In the genomic region with DNA sequence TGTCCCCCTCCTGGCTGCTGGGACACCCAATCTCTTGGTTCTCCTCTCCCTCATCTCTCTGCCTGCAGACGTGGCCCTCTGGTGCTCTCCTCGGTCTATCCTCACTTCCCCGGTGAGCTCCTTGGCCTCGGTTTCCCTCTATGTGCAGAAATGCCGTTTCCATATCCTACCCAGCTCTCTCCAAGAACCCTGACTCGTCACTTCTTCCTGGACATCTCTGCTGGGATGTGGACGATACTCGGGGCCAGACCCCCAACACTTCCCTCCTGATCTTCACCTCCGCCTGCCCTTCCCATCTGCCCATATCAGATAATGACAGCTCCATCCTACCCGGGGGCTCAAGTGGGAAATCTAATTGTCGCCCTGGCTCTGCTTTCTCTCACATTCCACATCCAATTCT, we compare ENCODE assay signal across 22 cellular contexts. TPM values are rescaled to one million over a fixed set of nuclear protein-coding genes. Genes with fewer than 3 reads are reported as not detected.
A peak's percentile ranks its signal among the peaks of the same experiment; 100 is the strongest.
DNase-seq lines count a peak whose midpoint lies in the region; ATAC-seq, FAIRE-seq and TF ChIP-seq lines count a peak whose summit lies in the region.
"Had no signal": no experiment of that assay in that cellular context is flagged by ENCODE, and none has a peak within 500 bp of the region (broad histone marks: within the 10 kb centered on the region; RNA-seq: fewer than 3 reads in every experiment).

No MANE protein-coding gene starts in this region.

- TF ChIP-seq POLR2A in HepG2 (IDR thresholded peaks at IDR 0.05; ENCODE audit: insufficient read depth in 1 of 2, low read depth in 2 of 2, low read length in 2 of 2) (no peak), right lobe of liver (IDR thresholded peaks at IDR 0.05) (no peak), esophagus squamous epithelium (IDR thresholded peaks at IDR 0.05) (no peak)

- H4K20me1 ChIP-seq in HepG2 (ENCODE audit: insufficient read depth, low read length), result 0 out of 2 replicates have a peak, but pooled peaks cover 5% of the 10 kb centered on the region

- no peak for TF ChIP-seq RAD21 in HepG2 (CRISPR knock-in tag; IDR thresholded peaks at IDR 0.05)

- intact Hi-C loops in HepG2 (cut with micrococcal nuclease; ENCODE audit: unreplicated experiment) (loop anchor here (5.0 kb wide), 1 partner anchor 85 kb away; no protein-coding TSS in a partner anchor), right lobe of liver (cut with DNase I) (loop anchor here (5.0 kb wide), 1 partner anchor 85 kb away; no protein-coding TSS in a partner anchor), esophagus squamous epithelium (cut with DNase I) (no loop called here), tibial artery (cut with DNase I; ENCODE audit: low total_unique reads) (no loop called here)

- no peak overlapping the region for H3K4me2 ChIP-seq in HepG2 (ENCODE audit: low read depth, low read length)
- H3K4me2 ChIP-seq: BLaER1 treated with 17β-estradiol and CSF1 and Interleukin-3, amounts not matched to agents 10 nM and 100 nM had no signal

- no peak overlapping the region for H3K27ac ChIP-seq in HepG2 (ENCODE audit: extremely low read length, insufficient read depth, low read length)
- H3K27ac ChIP-seq in right lobe of liver, result no peak overlapping the region
- H3K27ac ChIP-seq in esophagus squamous epithelium, result peak overlapping the region; percentile 83 to 91 (median 88)
- H3K27ac ChIP-seq in tibial artery, result peak overlapping the region; percentile 78 to 86
- H3K27ac ChIP-seq: BLaER1 treated with 17β-estradiol and CSF1 and Interleukin-3, amounts not matched to agents 10 nM and 100 nM; HL-60; SK-N-MC had no signal

- in situ Hi-C loops in HepG2 (cut with HindIII; ENCODE audit: extremely low pct_ligation_motif_present, low pct_unique_long_range_greater_than_20kb), result loop anchor here (5.0 kb wide), 2 partner anchors 60 to 90 kb away; no protein-coding TSS in a partner anchor

- H3K9ac ChIP-seq in HepG2 (ENCODE audit: insufficient read depth, low read depth, low read length), result no peak overlapping the region

- no peak overlapping the region for H2AFZ ChIP-seq in HepG2 (ENCODE audit: low read length)

- ATAC-seq in HepG2 (no peak), right lobe of liver (no peak), GM21528 (IDR thresholded peaks at IDR 0.05; ENCODE audit: low FRiP score, unreplicated experiment) (no peak), GM21390 (IDR thresholded peaks at IDR 0.05; ENCODE audit: unreplicated experiment) (no peak)
- ATAC-seq: GM12878 had no signal

- H3K4me1 ChIP-seq in HepG2 (ENCODE audit: insufficient read depth, low read length), result peaks cover 10% of the 10 kb centered on the region; the same call in 1 of the 2 replicates
- peaks cover 0 to 3% (median 2%) of the 10 kb centered on the region in 4 donors for H3K4me1 ChIP-seq in right lobe of liver
- peaks cover 13 to 48% (median 17%) of the 10 kb centered on the region in 3 donors for H3K4me1 ChIP-seq in esophagus squamous epithelium
- H3K4me1 ChIP-seq in tibial artery, result peaks cover 0 to 30% (median 16%) of the 10 kb centered on the region in 4 donors

- no peak for FAIRE-seq in HepG2 (lab: Jason Lieb, UNC)
- FAIRE-seq: A204.1, GM12878, GM18507, H54, HTR-8/SVneo had no signal

- TF ChIP-seq CTCF in HepG2 (CRISPR knock-in tag; IDR thresholded peaks at IDR 0.05), result no peak
- TF ChIP-seq CTCF in right lobe of liver (IDR thresholded peaks at IDR 0.05), result no peak
- TF ChIP-seq CTCF in esophagus squamous epithelium (IDR thresholded peaks at IDR 0.05), result no peak
- no peak for TF ChIP-seq CTCF in tibial artery (IDR thresholded peaks at IDR 0.05)

- H3K36me3 ChIP-seq in HepG2 (replicated peaks in 1 of 2; ENCODE audit: control insufficient read depth in 1 of 2, insufficient read depth in 2 of 2, low read length in 2 of 2) (peaks cover 12 to 39% of the 10 kb centered on the region in 2 experiments), right lobe of liver (peaks cover 0 to 39% (median 11%) of the 10 kb centered on the region in 4 donors), esophagus squamous epithelium (peaks cover 27 to 90% (median 29%) of the 10 kb centered on the region in 3 donors), tibial artery (peaks cover 37 to 76% (median 52%) of the 10 kb centered on the region in 3 donors)

- H3K27me3 ChIP-seq in HepG2 (ENCODE audit: control insufficient read depth in 1 of 2, insufficient read depth in 2 of 2, low read length in 2 of 2) (no peaks in the 10 kb centered on the region), right lobe of liver (no peaks in the 10 kb centered on the region), esophagus squamous epithelium (no peaks in the 10 kb centered on the region), tibial artery (no peaks in the 10 kb centered on the region)
- H3K27me3 ChIP-seq: BLaER1 treated with 17β-estradiol and CSF1 and Interleukin-3, amounts not matched to agents 10 nM and 100 nM had no signal

- TF ChIP-seq EP300 in HepG2 (IDR thresholded peaks at IDR 0.05; ENCODE audit: low read depth in 2 of 2, low read length in 2 of 2) (no peak), HepG2 (CRISPR knock-in tag; IDR thresholded peaks at IDR 0.05; ENCODE audit: borderline replicate concordance) (no peak)

- H3K4me3 ChIP-seq in HepG2 (replicated peaks in 1 of 3; ENCODE audit: insufficient read depth in 1 of 3, low read depth in 2 of 3, low read length in 3 of 3) (no peak overlapping the region), right lobe of liver (no peak overlapping the region), esophagus squamous epithelium (no peak overlapping the region), tibial artery (no peak overlapping the region)
- H3K4me3 ChIP-seq: BLaER1 treated with 17β-estradiol and CSF1 and Interleukin-3, amounts not matched to agents 10 nM and 100 nM; GM12878; SK-N-MC had no signal

- 94% methylated on average over 11 of the region's 11 CpGs for WGBS in HepG2 (ENCODE audit: low lambda C conversion rate)
- 79% methylated on average over 9 of the region's 11 CpGs for WGBS in right lobe of liver (ENCODE audit: insufficient coverage, low coverage, low lambda C conversion rate, missing lambda C conversion rate)
- WGBS in esophagus squamous epithelium, 2 donors, result 82 to 89% methylated on average over 11 of the region's 11 CpGs

- BruUV-seq in HepG2 (replicated peaks; lab: Mats Ljungman, UMichigan), result no TSS peak

- H3K9me3 ChIP-seq in HepG2 (ENCODE audit: low read length) (no peaks in the 10 kb centered on the region), right lobe of liver (no peaks in the 10 kb centered on the region), esophagus squamous epithelium (no peaks in the 10 kb centered on the region), tibial artery (no peaks in the 10 kb centered on the region)
- H3K9me3 ChIP-seq: BLaER1 treated with 17β-estradiol and CSF1 and Interleukin-3, amounts not matched to agents 10 nM and 100 nM had no signal

- CTCF ChIA-PET in HepG2 (lab: Yijun Ruan, JAX; ENCODE audit: low intra/inter-chr PET ratio, low total read pairs), result no interaction called here

- POLR2A ChIA-PET in HepG2 (lab: Yijun Ruan, JAX), result no interaction called here

- DNase-seq in HepG2 (ENCODE audit: low spot score) (no peak), right lobe of liver (no peak), SK-N-DZ (ENCODE audit: low spot score) (peak; percentile 45), esophagus squamous epithelium (lab: John Stamatoyannopoulos, UW) (no peak), tibial artery (no peak), NCI-H524 (lab: John Stamatoyannopoulos, UW) (no peak)
- DNase-seq: GDM1, MV-4-11, NCI-H1417 treated with DMSO at 0.1 percent for 48 hours, NCI-H1930, NCI-H2171, NCI-H446 had no signal

- H3K79me2 ChIP-seq in HepG2 (ENCODE audit: insufficient read depth, low read length), result no peaks in the 10 kb centered on the region

RNA-seq across cellular contexts. Expression of a gene that starts 7.9 kb away (rescaled TPM):
- 86.1 and 94.9 TPM in 2 replicates for total RNA-seq in HepG2 (2016; rRNA removed; fragmentation: Illumina TruSeq; extraction: Trizol)
- 77.4 and 107 TPM in 2 replicates for total RNA-seq in HepG2 (2016; cell fraction: cytosol; rRNA removed; fragmentation: Illumina TruSeq; extraction: Trizol; ENCODE audit: low read depth)
- total RNA-seq in HepG2 (2016; cell fraction: insoluble cytoplasmic fraction; rRNA removed; fragmentation: Illumina TruSeq; extraction: Trizol), result 86.7 and 87.8 TPM in 2 replicates
- total RNA-seq in HepG2 (2016; cell fraction: membrane; rRNA removed; fragmentation: Illumina TruSeq; extraction: Trizol), result 72.8 and 102 TPM in 2 replicates
- 32.5 and 36.8 TPM in 2 replicates for total RNA-seq in HepG2 (2016; cell fraction: nucleus; rRNA removed; fragmentation: Illumina TruSeq; extraction: Trizol)
- 45.2 and 45.3 TPM in 2 replicates for polyA plus RNA-seq in HepG2 (2011; rRNA removed)
- 60.1 and 80.0 TPM in 2 replicates for polyA plus RNA-seq in HepG2 (2011; cell fraction: cytosol; rRNA removed)
- 24.9 and 30.3 TPM in 2 replicates for polyA plus RNA-seq in HepG2 (2011; cell fraction: nucleus; rRNA removed)
- 32.6 and 51.2 TPM in 2 replicates for polyA plus RNA-seq in HepG2 (2012)
- polyA plus RNA-seq in HepG2 (2016; cell fraction: cytosol; fragmentation: Illumina TruSeq; extraction: Trizol; ENCODE audit: low read depth), result 104 and 131 TPM in 2 replicates
- 99.5 and 113 TPM in 2 replicates for polyA plus RNA-seq in HepG2 (2016; cell fraction: insoluble cytoplasmic fraction; fragmentation: Illumina TruSeq; extraction: Trizol; ENCODE audit: low read depth)
- 79.5 and 101 TPM in 2 replicates for polyA plus RNA-seq in HepG2 (2016; cell fraction: membrane; fragmentation: Illumina TruSeq; extraction: Trizol; ENCODE audit: low read depth)
- 58.8 and 65.6 TPM in 2 replicates for polyA plus RNA-seq in HepG2 (2016; cell fraction: nucleus; fragmentation: Illumina TruSeq; extraction: Trizol; ENCODE audit: insufficient read depth, low read depth)
- 39.3 and 98.7 TPM in 2 replicates for polyA minus RNA-seq in HepG2 (2011; rRNA and poly(A)+ RNA removed; ENCODE audit: low replicate concordance)
- 20.1 and 31.3 TPM in 2 replicates for polyA minus RNA-seq in HepG2 (2011; cell fraction: cytosol; rRNA and poly(A)+ RNA removed)
- polyA minus RNA-seq in HepG2 (2011; cell fraction: nucleus; rRNA and poly(A)+ RNA removed), result 8.5 and 11.1 TPM in 2 replicates
- 10 to 100 TPM; 67.2 to 82.6 (median 73.6) TPM for total RNA-seq in right lobe of liver
- polyA plus RNA-seq in SK-N-DZ (2014; cell fraction: cytosol; rRNA removed), result 56.7 and 71.7 TPM in 2 replicates
- 38.9 and 43.7 TPM in 2 replicates for polyA plus RNA-seq in SK-N-DZ (2014; cell fraction: nucleus; rRNA removed)
- total RNA-seq in esophagus squamous epithelium, result 100 to 1,000 TPM in 3 of 4 donors, 10 to 100 TPM in 1; 83.0 to 230 (median 133) TPM

RNA-seq across cellular contexts. Expression of a gene that starts 18.0 kb away (rescaled TPM):
- total RNA-seq in HepG2 (2016; rRNA removed; fragmentation: Illumina TruSeq; extraction: Trizol), result 30.1 and 39.9 TPM in 2 replicates
- total RNA-seq in HepG2 (2016; cell fraction: cytosol; rRNA removed; fragmentation: Illumina TruSeq; extraction: Trizol; ENCODE audit: low read depth), result 7.4 and 8.7 TPM in 2 replicates
- 30.9 and 34.3 TPM in 2 replicates for total RNA-seq in HepG2 (2016; cell fraction: insoluble cytoplasmic fraction; rRNA removed; fragmentation: Illumina TruSeq; extraction: Trizol)
- total RNA-seq in HepG2 (2016; cell fraction: membrane; rRNA removed; fragmentation: Illumina TruSeq; extraction: Trizol), result 22.3 and 27.4 TPM in 2 replicates
- 30.0 and 36.8 TPM in 2 replicates for total RNA-seq in HepG2 (2016; cell fraction: nucleus; rRNA removed; fragmentation: Illumina TruSeq; extraction: Trizol)
- polyA plus RNA-seq in HepG2 (2011; rRNA removed), result 28.3 and 30.2 TPM in 2 replicates
- 19.6 and 22.6 TPM in 2 replicates for polyA plus RNA-seq in HepG2 (2011; cell fraction: cytosol; rRNA removed)
- polyA plus RNA-seq in HepG2 (2011; cell fraction: nucleus; rRNA removed), result 21.7 and 24.1 TPM in 2 replicates
- polyA plus RNA-seq in HepG2 (2012), result 33.6 and 34.8 TPM in 2 replicates
- polyA plus RNA-seq in HepG2 (2016; cell fraction: cytosol; fragmentation: Illumina TruSeq; extraction: Trizol; ENCODE audit: low read depth), result 1.4 and 1.7 TPM in 2 replicates
- 17.7 and 24.1 TPM in 2 replicates for polyA plus RNA-seq in HepG2 (2016; cell fraction: insoluble cytoplasmic fraction; fragmentation: Illumina TruSeq; extraction: Trizol; ENCODE audit: low read depth)
- 3.9 and 5.5 TPM in 2 replicates for polyA plus RNA-seq in HepG2 (2016; cell fraction: membrane; fragmentation: Illumina TruSeq; extraction: Trizol; ENCODE audit: low read depth)
- 28.8 and 32.3 TPM in 2 replicates for polyA plus RNA-seq in HepG2 (2016; cell fraction: nucleus; fragmentation: Illumina TruSeq; extraction: Trizol; ENCODE audit: insufficient read depth, low read depth)
- polyA minus RNA-seq in HepG2 (2011; rRNA and poly(A)+ RNA removed; ENCODE audit: low replicate concordance), result 33.9 and 80.3 TPM in 2 replicates
- polyA minus RNA-seq in HepG2 (2011; cell fraction: cytosol; rRNA and poly(A)+ RNA removed), result 28.8 and 37.8 TPM in 2 replicates
- 41.6 and 55.4 TPM in 2 replicates for polyA minus RNA-seq in HepG2 (2011; cell fraction: nucleus; rRNA and poly(A)+ RNA removed)
- total RNA-seq in right lobe of liver, result 10 to 100 TPM; 33.5 to 54.4 (median 47.8) TPM
- 7.2 and 8.4 TPM in 2 replicates for polyA plus RNA-seq in SK-N-DZ (2014; cell fraction: cytosol; rRNA removed)
- 4.7 and 5.4 TPM in 2 replicates for polyA plus RNA-seq in SK-N-DZ (2014; cell fraction: nucleus; rRNA removed)
- 10 to 100 TPM; 28.6 to 41.6 (median 32.1) TPM for total RNA-seq in esophagus squamous epithelium

RNA-seq across cellular contexts. Expression of a gene that starts 54.4 kb away (rescaled TPM):
- total RNA-seq in HepG2 (2016; rRNA removed; fragmentation: Illumina TruSeq; extraction: Trizol) (62.9 and 120 TPM in 2 replicates), right lobe of liver (1 to 10 TPM; 1.8 to 8.0 (median 4.4) TPM), esophagus squamous epithelium (100 to 1,000 TPM in 3 of 4 donors, 10 to 100 TPM in 1; 97.3 to 156 (median 114) TPM)
- 32.1 and 33.8 TPM in 2 replicates for total RNA-seq in HepG2 (2016; cell fraction: cytosol; rRNA removed; fragmentation: Illumina TruSeq; extraction: Trizol; ENCODE audit: low read depth)
- 60.0 and 120 TPM in 2 replicates for total RNA-seq in HepG2 (2016; cell fraction: insoluble cytoplasmic fraction; rRNA removed; fragmentation: Illumina TruSeq; extraction: Trizol)
- 66.6 and 68.6 TPM in 2 replicates for total RNA-seq in HepG2 (2016; cell fraction: membrane; rRNA removed; fragmentation: Illumina TruSeq; extraction: Trizol)
- total RNA-seq in HepG2 (2016; cell fraction: nucleus; rRNA removed; fragmentation: Illumina TruSeq; extraction: Trizol), result 104 and 128 TPM in 2 replicates
- 159 and 209 TPM in 2 replicates for polyA plus RNA-seq in HepG2 (2011; rRNA removed)
- 144 and 165 TPM in 2 replicates for polyA plus RNA-seq in HepG2 (2011; cell fraction: cytosol; rRNA removed)
- 113 and 131 TPM in 2 replicates for polyA plus RNA-seq in HepG2 (2011; cell fraction: nucleus; rRNA removed)
- polyA plus RNA-seq in HepG2 (2012), result 119 and 235 TPM in 2 replicates
- polyA plus RNA-seq in HepG2 (2016; cell fraction: cytosol; fragmentation: Illumina TruSeq; extraction: Trizol; ENCODE audit: low read depth), result 34.6 and 34.8 TPM in 2 replicates
- 74.0 and 78.9 TPM in 2 replicates for polyA plus RNA-seq in HepG2 (2016; cell fraction: insoluble cytoplasmic fraction; fragmentation: Illumina TruSeq; extraction: Trizol; ENCODE audit: low read depth)
- 51.1 and 55.4 TPM in 2 replicates for polyA plus RNA-seq in HepG2 (2016; cell fraction: membrane; fragmentation: Illumina TruSeq; extraction: Trizol; ENCODE audit: low read depth)
- polyA plus RNA-seq in HepG2 (2016; cell fraction: nucleus; fragmentation: Illumina TruSeq; extraction: Trizol; ENCODE audit: insufficient read depth, low read depth), result 197 and 219 TPM in 2 replicates
- 282 and 502 TPM in 2 replicates for polyA minus RNA-seq in HepG2 (2011; rRNA and poly(A)+ RNA removed; ENCODE audit: low replicate concordance)
- polyA minus RNA-seq in HepG2 (2011; cell fraction: cytosol; rRNA and poly(A)+ RNA removed), result 101 and 104 TPM in 2 replicates
- 52.3 and 68.3 TPM in 2 replicates for polyA minus RNA-seq in HepG2 (2011; cell fraction: nucleus; rRNA and poly(A)+ RNA removed)
- 66.6 and 78.1 TPM in 2 replicates for polyA plus RNA-seq in SK-N-DZ (2014; cell fraction: cytosol; rRNA removed)
- 30.3 and 33.5 TPM in 2 replicates for polyA plus RNA-seq in SK-N-DZ (2014; cell fraction: nucleus; rRNA removed)

Comparison
In these comparisons a context has a peak if more than half of its experiments do, and no peak if none do; other contexts are left out.
1. H3K27ac ChIP-seq: peak in esophagus squamous epithelium (4 of 4) and tibial artery (2 of 2); none in HepG2 (single experiment) and right lobe of liver (0 of 3).
2. intact Hi-C loops: an anchor here in HepG2 (5.0 kb wide) and right lobe of liver (5.0 kb wide); none called in esophagus squamous epithelium and tibial artery.